In genomic region chr14:37591311-37591940, GRCh38 we compare ENCODE assay signal across 1 cellular context.
A peak's percentile ranks its signal among the peaks of the same experiment; 100 is the strongest.
TF ChIP-seq lines count a peak whose summit lies in the region.

No MANE protein-coding gene starts in this region.

TF ChIP-seq in HepG2, 621 proteins besides CTCF, POLR2A, EP300 and RAD21 (continues in another document):
- TF ChIP-seq ZNF44 (CRISPR knock-in tag; IDR thresholded peaks at IDR 0.05): no peak
- no peak for TF ChIP-seq CREM (IDR thresholded peaks at IDR 0.05)
- TF ChIP-seq CREM (CRISPR knock-in tag; IDR thresholded peaks at IDR 0.05): no peak
- TF ChIP-seq ZSCAN12 (CRISPR knock-in tag; IDR thresholded peaks at IDR 0.05): no peak
- no peak for TF ChIP-seq ZNF562 (CRISPR knock-in tag; IDR thresholded peaks at IDR 0.05; ENCODE audit: borderline replicate concordance)
- no peak for TF ChIP-seq JARID2 (CRISPR knock-in tag; IDR thresholded peaks at IDR 0.05; ENCODE audit: insufficient replicate concordance)
- 0 out of 2 replicates have a peak, but pooled peaks have one; percentile 26 for TF ChIP-seq ZNF546 (CRISPR knock-in tag; conservative IDR thresholded peaks at IDR 0.05)
- TF ChIP-seq MXD1 (CRISPR knock-in tag; IDR thresholded peaks at IDR 0.05): no peak; the same call in 1 of the 2 replicates
- TF ChIP-seq NPAS2 (CRISPR knock-in tag; IDR thresholded peaks at IDR 0.05; ENCODE audit: borderline replicate concordance): no peak
- no peak for TF ChIP-seq ZNF652 (CRISPR knock-in tag; IDR thresholded peaks at IDR 0.05; ENCODE audit: borderline replicate concordance, low read depth)
- TF ChIP-seq GLI4 (CRISPR knock-in tag; IDR thresholded peaks at IDR 0.05; ENCODE audit: borderline replicate concordance): no peak
- no peak for TF ChIP-seq ZBTB3 (CRISPR knock-in tag; IDR thresholded peaks at IDR 0.05; ENCODE audit: borderline replicate concordance, low read depth)
- no peak for TF ChIP-seq HNF4A (CRISPR knock-in tag; IDR thresholded peaks at IDR 0.05)
- TF ChIP-seq MATR3 (CRISPR knock-in tag; IDR thresholded peaks at IDR 0.05): no peak
- TF ChIP-seq RCOR2 (CRISPR knock-in tag; IDR thresholded peaks at IDR 0.05): no peak
- no peak for TF ChIP-seq DBP (CRISPR knock-in tag; IDR thresholded peaks at IDR 0.05; ENCODE audit: not compliant biosample characterization)
- TF ChIP-seq MTA1 (CRISPR knock-in tag; IDR thresholded peaks at IDR 0.05; ENCODE audit: borderline replicate concordance): peak; percentile 51; the same call in 1 of the 2 replicates
- no peak for TF ChIP-seq ZNF12 (CRISPR knock-in tag; IDR thresholded peaks at IDR 0.05)
- TF ChIP-seq STAT5B (CRISPR knock-in tag; IDR thresholded peaks at IDR 0.05): no peak
- TF ChIP-seq BCLAF1 (IDR thresholded peaks at IDR 0.05): no peak
- TF ChIP-seq ZNF605 (CRISPR knock-in tag; IDR thresholded peaks at IDR 0.05): 0 out of 2 replicates have a peak, but pooled peaks have one; percentile 12
- no peak for TF ChIP-seq SETDB1 (CRISPR knock-in tag; IDR thresholded peaks at IDR 0.05; ENCODE audit: borderline replicate concordance)
- TF ChIP-seq TRIM24 (CRISPR knock-in tag; IDR thresholded peaks at IDR 0.05): no peak
- TF ChIP-seq THRA (CRISPR knock-in tag; IDR thresholded peaks at IDR 0.05; ENCODE audit: borderline replicate concordance): no peak
- no peak for TF ChIP-seq HIC2 (CRISPR knock-in tag; IDR thresholded peaks at IDR 0.05; ENCODE audit: low read depth)
- no peak for TF ChIP-seq RARA (CRISPR knock-in tag; IDR thresholded peaks at IDR 0.05)
- no peak for TF ChIP-seq KLF11 (CRISPR knock-in tag; IDR thresholded peaks at IDR 0.05)
- TF ChIP-seq ZC3H4 (CRISPR knock-in tag; IDR thresholded peaks at IDR 0.05; ENCODE audit: borderline replicate concordance): no peak
- TF ChIP-seq ZNF687 (CRISPR knock-in tag; IDR thresholded peaks at IDR 0.05): peak; percentile 50; the same call in 1 of the 2 replicates
- TF ChIP-seq XRCC5 (optimal IDR thresholded peaks at IDR 0.05; ENCODE audit: low read length): no peak
- TF ChIP-seq ZBTB49 (CRISPR knock-in tag; IDR thresholded peaks at IDR 0.05; ENCODE audit: borderline replicate concordance): no peak
- TF ChIP-seq ZNF710 (CRISPR knock-in tag; IDR thresholded peaks at IDR 0.05; ENCODE audit: borderline replicate concordance): no peak
- no peak for TF ChIP-seq ARID3A (IDR thresholded peaks at IDR 0.05; ENCODE audit: low read depth, low read length)
- no peak for TF ChIP-seq MLX (CRISPR knock-in tag; IDR thresholded peaks at IDR 0.05)
- TF ChIP-seq ISL2 (CRISPR knock-in tag; IDR thresholded peaks at IDR 0.05): no peak
- TF ChIP-seq TRIM22 (IDR thresholded peaks at IDR 0.05): no peak
- no peak for TF ChIP-seq HMG20B (CRISPR knock-in tag; conservative IDR thresholded peaks at IDR 0.05)
- no peak for TF ChIP-seq ZNF260 (CRISPR knock-in tag; IDR thresholded peaks at IDR 0.05; ENCODE audit: borderline replicate concordance, low read depth)
- no peak for TF ChIP-seq ZNF446 (CRISPR knock-in tag; IDR thresholded peaks at IDR 0.05)
